In genomic region chr7:134886353-134887057, GRCh38 we compare ENCODE assay signal across 9 cellular contexts.
DNase-seq lines count a peak whose midpoint lies in the region; ATAC-seq and TF ChIP-seq lines count a peak whose summit lies in the region.
"Had no signal": no experiment of that assay in that cellular context is flagged by ENCODE, and none has a peak within 500 bp of the region (broad histone marks: within the 10 kb centered on the region; RNA-seq: fewer than 3 reads in every experiment).

No MANE protein-coding gene starts in this region.

- H3K27ac ChIP-seq in right cardiac atrium (ENCODE audit: low read length) (peak overlapping the region; percentile 89), testis (peak overlapping the region; percentile 14 to 57)

- intact Hi-C loops in right cardiac atrium (cut with DNase I): loop anchor here in 1 of 4 donors (10.0 kb wide), 1 partner anchor 48 kb away; no protein-coding TSS in a partner anchor
- intact Hi-C loops in testis (cut with DNase I; ENCODE audit: low total_unique reads): no loop called here

- H3K4me3 ChIP-seq in WI38 (ENCODE audit: low read depth, low read length) (peak overlapping the region; percentile 24), right cardiac atrium (ENCODE audit: low read length) (no peak overlapping the region), testis (no peak overlapping the region)

- H3K36me3 ChIP-seq in testis (ENCODE audit: low read depth, missing control alignments): no peaks in the 10 kb centered on the region

- TF ChIP-seq CTCF in WI38 (IDR thresholded peaks at IDR 0.05; ENCODE audit: low read depth, low read length) (no peak), testis (IDR thresholded peaks at IDR 0.05) (no peak)

- no peaks in the 10 kb centered on the region for H3K27me3 ChIP-seq in right cardiac atrium (ENCODE audit: control insufficient read depth, insufficient read depth)
- H3K27me3 ChIP-seq in testis: no peaks in the 10 kb centered on the region

- H3K4me1 ChIP-seq in right cardiac atrium (ENCODE audit: control insufficient read depth, insufficient read depth, low read length) (peaks cover 9% of the 10 kb centered on the region), testis (peaks cover 23% of the 10 kb centered on the region)

- ATAC-seq in right cardiac atrium (peak; percentile 49 to 54), HG03025 (IDR thresholded peaks at IDR 0.05; ENCODE audit: low FRiP score, unreplicated experiment) (no peak)

- TF ChIP-seq POLR2A in testis (IDR thresholded peaks at IDR 0.05): no peak

- DNase-seq in DMS79 treated with DMSO at 0.1 percent for 48 hours (lab: John Stamatoyannopoulos, UW) (peak; percentile 5), DMS79 (lab: John Stamatoyannopoulos, UW) (no peak), right cardiac atrium (peak; percentile 66 to 88 (median 74)), testis (peak; percentile 63), NAMALWA (ENCODE audit: low spot score) (no peak)
- DNase-seq in stimulated activated CD4-positive, alpha-beta T cell treated with anti-CD3 and anti-CD28 coated beads, Interleukin-12 subunit alpha, Interleukin-12 subunit beta, amount 100 ng/mL, for 4 hours: no peak
- DNase-seq: 8988T had no signal

- 10% methylated on average over 8 of the region's 8 CpGs for WGBS in right cardiac atrium
- 24 to 36% methylated on average over 8 of the region's 8 CpGs for WGBS in testis, 2 donors

- H3K9me3 ChIP-seq in right cardiac atrium (ENCODE audit: control insufficient read depth, low read length): no peaks in the 10 kb centered on the region
- no peaks in the 10 kb centered on the region for H3K9me3 ChIP-seq in testis

Comparison
In these comparisons a context has a peak if more than half of its experiments do, and no peak if none do; other contexts are left out.
1. DNase-seq: peak in DMS79 treated with DMSO at 0.1 percent for 48 hours (single experiment), right cardiac atrium (3 of 3) and testis (single experiment); none in DMS79 (single experiment), stimulated activated CD4-positive, alpha-beta T cell treated with anti-CD3 and anti-CD28 coated beads, Interleukin-12 subunit alpha, Interleukin-12 subunit beta, amount 100 ng/mL, for 4 hours (single experiment) and NAMALWA (single experiment).